Comparison of ENCODE assay signal across 1 cellular context in the genomic region with DNA sequence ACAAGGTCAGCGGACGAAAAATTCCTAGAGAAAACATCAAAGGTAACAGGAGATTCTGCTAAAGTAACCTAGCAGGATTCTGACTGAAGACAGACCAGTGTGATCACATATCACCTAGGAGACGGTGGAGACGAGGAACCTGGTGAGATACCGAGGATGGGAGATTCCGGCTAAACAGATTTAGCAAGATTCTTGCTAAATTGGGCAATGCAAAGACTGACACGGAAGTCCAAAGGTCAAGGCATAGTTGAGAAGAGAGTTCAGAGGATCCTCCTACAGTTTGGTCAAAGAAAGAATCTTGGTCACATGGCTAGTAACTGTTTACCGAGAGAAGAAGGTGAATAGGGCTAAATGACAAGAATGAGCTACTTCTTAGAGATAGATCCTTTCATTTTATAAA.
TF ChIP-seq lines count a peak whose summit lies in the region.

No MANE protein-coding gene starts in this region.

TF ChIP-seq in GM23338, 12 proteins besides CTCF, POLR2A, EP300 and RAD21 (continued from another document):
- TF ChIP-seq POLR2AphosphoS5 (IDR thresholded peaks at IDR 0.05; ENCODE audit: low read depth) (no peak), ZNF331 (CRISPR knock-in tag; IDR thresholded peaks at IDR 0.05; ENCODE audit: low read depth) (no peak), NANOG (IDR thresholded peaks at IDR 0.05; ENCODE audit: borderline replicate concordance) (no peak), EZH2phosphoT487 (IDR thresholded peaks at IDR 0.05; ENCODE audit: unreplicated experiment) (no peak), CREB1 (CRISPR knock-in tag; IDR thresholded peaks at IDR 0.05; ENCODE audit: low read depth) (no peak)
- TF ChIP-seq, protein P1, sequence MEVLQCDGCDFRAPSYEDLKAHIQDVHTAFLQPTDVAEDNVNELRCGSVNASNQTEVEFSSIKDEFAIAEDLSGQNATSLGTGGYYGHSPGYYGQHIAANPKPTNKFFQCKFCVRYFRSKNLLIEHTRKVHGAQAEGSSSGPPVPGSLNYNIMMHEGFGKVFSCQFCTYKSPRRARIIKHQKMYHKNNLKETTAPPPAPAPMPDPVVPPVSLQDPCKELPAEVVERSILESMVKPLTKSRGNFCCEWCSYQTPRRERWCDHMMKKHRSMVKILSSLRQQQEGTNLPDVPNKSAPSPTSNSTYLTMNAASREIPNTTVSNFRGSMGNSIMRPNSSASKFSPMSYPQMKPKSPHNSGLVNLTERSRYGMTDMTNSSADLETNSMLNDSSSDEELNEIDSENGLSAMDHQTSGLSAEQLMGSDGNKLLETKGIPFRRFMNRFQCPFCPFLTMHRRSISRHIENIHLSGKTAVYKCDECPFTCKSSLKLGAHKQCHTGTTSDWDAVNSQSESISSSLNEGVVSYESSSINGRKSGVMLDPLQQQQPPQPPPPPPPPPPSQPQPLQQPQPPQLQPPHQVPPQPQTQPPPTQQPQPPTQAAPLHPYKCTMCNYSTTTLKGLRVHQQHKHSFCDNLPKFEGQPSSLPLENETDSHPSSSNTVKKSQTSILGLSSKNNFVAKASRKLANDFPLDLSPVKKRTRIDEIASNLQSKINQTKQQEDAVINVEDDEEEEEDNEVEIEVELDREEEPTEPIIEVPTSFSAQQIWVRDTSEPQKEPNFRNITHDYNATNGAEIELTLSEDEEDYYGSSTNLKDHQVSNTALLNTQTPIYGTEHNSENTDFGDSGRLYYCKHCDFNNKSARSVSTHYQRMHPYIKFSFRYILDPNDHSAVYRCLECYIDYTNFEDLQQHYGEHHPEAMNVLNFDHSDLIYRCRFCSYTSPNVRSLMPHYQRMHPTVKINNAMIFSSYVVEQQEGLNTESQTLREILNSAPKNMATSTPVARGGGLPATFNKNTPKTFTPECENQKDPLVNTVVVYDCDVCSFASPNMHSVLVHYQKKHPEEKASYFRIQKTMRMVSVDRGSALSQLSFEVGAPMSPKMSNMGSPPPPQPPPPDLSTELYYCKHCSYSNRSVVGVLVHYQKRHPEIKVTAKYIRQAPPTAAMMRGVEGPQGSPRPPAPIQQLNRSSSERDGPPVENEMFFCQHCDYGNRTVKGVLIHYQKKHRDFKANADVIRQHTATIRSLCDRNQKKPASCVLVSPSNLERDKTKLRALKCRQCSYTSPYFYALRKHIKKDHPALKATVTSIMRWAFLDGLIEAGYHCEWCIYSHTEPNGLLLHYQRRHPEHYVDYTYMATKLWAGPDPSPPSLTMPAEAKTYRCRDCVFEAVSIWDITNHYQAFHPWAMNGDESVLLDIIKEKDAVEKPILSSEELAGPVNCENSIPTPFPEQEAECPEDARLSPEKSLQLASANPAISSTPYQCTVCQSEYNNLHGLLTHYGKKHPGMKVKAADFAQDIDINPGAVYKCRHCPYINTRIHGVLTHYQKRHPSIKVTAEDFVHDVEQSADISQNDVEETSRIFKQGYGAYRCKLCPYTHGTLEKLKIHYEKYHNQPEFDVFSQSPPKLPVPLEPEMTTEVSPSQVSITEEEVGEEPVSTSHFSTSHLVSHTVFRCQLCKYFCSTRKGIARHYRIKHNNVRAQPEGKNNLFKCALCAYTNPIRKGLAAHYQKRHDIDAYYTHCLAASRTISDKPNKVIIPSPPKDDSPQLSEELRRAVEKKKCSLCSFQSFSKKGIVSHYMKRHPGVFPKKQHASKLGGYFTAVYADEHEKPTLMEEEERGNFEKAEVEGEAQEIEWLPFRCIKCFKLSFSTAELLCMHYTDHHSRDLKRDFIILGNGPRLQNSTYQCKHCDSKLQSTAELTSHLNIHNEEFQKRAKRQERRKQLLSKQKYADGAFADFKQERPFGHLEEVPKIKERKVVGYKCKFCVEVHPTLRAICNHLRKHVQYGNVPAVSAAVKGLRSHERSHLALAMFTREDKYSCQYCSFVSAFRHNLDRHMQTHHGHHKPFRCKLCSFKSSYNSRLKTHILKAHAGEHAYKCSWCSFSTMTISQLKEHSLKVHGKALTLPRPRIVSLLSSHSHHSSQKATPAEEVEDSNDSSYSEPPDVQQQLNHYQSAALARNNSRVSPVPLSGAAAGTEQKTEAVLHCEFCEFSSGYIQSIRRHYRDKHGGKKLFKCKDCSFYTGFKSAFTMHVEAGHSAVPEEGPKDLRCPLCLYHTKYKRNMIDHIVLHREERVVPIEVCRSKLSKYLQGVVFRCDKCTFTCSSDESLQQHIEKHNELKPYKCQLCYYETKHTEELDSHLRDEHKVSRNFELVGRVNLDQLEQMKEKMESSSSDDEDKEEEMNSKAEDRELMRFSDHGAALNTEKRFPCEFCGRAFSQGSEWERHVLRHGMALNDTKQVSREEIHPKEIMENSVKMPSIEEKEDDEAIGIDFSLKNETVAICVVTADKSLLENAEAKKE (CRISPR knock-in tag; IDR thresholded peaks at IDR 0.05): no peak
